Comparison of ENCODE assay signal across 21 cellular contexts in genomic region chr18:79608069-79608468, GRCh38.
"Had no signal": no experiment of that assay in that cellular context is flagged by ENCODE, and none has a peak within 500 bp of the region (broad histone marks: within the 10 kb centered on the region; RNA-seq: fewer than 3 reads in every experiment).

No MANE protein-coding gene starts in this region.

- H3K9me3 Mint-ChIP-seq: activated naive CD8-positive, alpha-beta T cell treated with anti-CD3 and anti-CD28 coated beads, Interleukin-2, amount 10 ng/mL, durations not matched to agents 7 days and 5 days; neural crest cell; stimulated activated naive B cell treated with anti-CD40 and anti-IgM and Interleukin-4, amounts not matched to agents 10 μg/mL and 1 μg/mL and 100 μg/mL, for 72 hours had no signal

- H3K27ac ChIP-seq: breast epithelium, colonic mucosa, esophagus muscularis mucosa, prostate gland, transverse colon, uterus had no signal

- H3K4me3 Mint-ChIP-seq: activated naive CD8-positive, alpha-beta T cell treated with anti-CD3 and anti-CD28 coated beads, Interleukin-2, amount 10 ng/mL, durations not matched to agents 7 days and 5 days; neural crest cell; stimulated activated naive B cell treated with anti-CD40 and anti-IgM and Interleukin-4, amounts not matched to agents 10 μg/mL and 1 μg/mL and 100 μg/mL, for 72 hours had no signal

- H3K4me1 Mint-ChIP-seq: activated naive CD8-positive, alpha-beta T cell treated with anti-CD3 and anti-CD28 coated beads, Interleukin-2, amount 10 ng/mL, durations not matched to agents 7 days and 5 days; neural crest cell; stimulated activated naive B cell treated with anti-CD40 and anti-IgM and Interleukin-4, amounts not matched to agents 10 μg/mL and 1 μg/mL and 100 μg/mL, for 72 hours had no signal

- H3K36me3 ChIP-seq: breast epithelium, colonic mucosa, esophagus muscularis mucosa, prostate gland, transverse colon, uterus had no signal

- H3K36me3 Mint-ChIP-seq: activated naive CD8-positive, alpha-beta T cell treated with anti-CD3 and anti-CD28 coated beads, Interleukin-2, amount 10 ng/mL, durations not matched to agents 7 days and 5 days; stimulated activated naive B cell treated with anti-CD40 and anti-IgM and Interleukin-4, amounts not matched to agents 10 μg/mL and 1 μg/mL and 100 μg/mL, for 72 hours had no signal

- H3K27me3 Mint-ChIP-seq: activated naive CD8-positive, alpha-beta T cell treated with anti-CD3 and anti-CD28 coated beads, Interleukin-2, amount 10 ng/mL, durations not matched to agents 7 days and 5 days had no signal

- H3K4me1 ChIP-seq: breast epithelium, colonic mucosa, prostate gland, transverse colon, uterus had no signal

- H3K9me3 ChIP-seq: breast epithelium, colonic mucosa, esophagus muscularis mucosa, prostate gland, transverse colon, uterus had no signal

- H3K4me3 ChIP-seq: breast epithelium, colonic mucosa, esophagus muscularis mucosa, lung, prostate gland, transverse colon, uterus had no signal

- H3K27ac Mint-ChIP-seq: activated naive CD8-positive, alpha-beta T cell treated with anti-CD3 and anti-CD28 coated beads, Interleukin-2, amount 10 ng/mL, durations not matched to agents 7 days and 5 days; stimulated activated naive B cell treated with anti-CD40 and anti-IgM and Interleukin-4, amounts not matched to agents 10 μg/mL and 1 μg/mL and 100 μg/mL, for 72 hours had no signal

- DNase-seq: activated CD4-positive, alpha-beta T cell treated with anti-CD3 and anti-CD28 coated beads for 1 hour; activated naive CD4-positive, alpha-beta T cell treated with Interleukin-2 at 50 U/mL for 16 hours; activated naive CD8-positive, alpha-beta T cell treated with anti-CD3 and anti-CD28 coated beads, Interleukin-2, amount 10 ng/mL, durations not matched to agents 7 days and 5 days; activated T-cell treated with anti-CD3 and anti-CD28 coated beads, Interleukin-2, amount 50 U/mL, for 1 hour; amniotic stem cell; colonic mucosa; islet precursor cell; small intestine; stimulated activated CD4-positive, alpha-beta T cell treated with anti-CD3 and anti-CD28 coated beads, Interleukin-15, amount 100 ng/mL, for 24 hours; stimulated activated CD8-positive, alpha-beta memory T cell treated with anti-CD3 and anti-CD28 coated beads, Interleukin-4, amount 100 ng/mL, for 48 hours; stimulated activated naive B cell treated with anti-CD40 and anti-IgM and Interleukin-4, amounts not matched to agents 10 μg/mL and 1 μg/mL and 100 μg/mL, for 72 hours; T-helper 1 cell; T-helper 9 cell; transverse colon had no signal

- H3K27me3 ChIP-seq: colonic mucosa, transverse colon, uterus had no signal

- ATAC-seq: left colon; stimulated activated naive B cell treated with anti-CD40 and anti-IgM and Interleukin-4, amounts not matched to agents 10 μg/mL and 1 μg/mL and 100 μg/mL, for 72 hours had no signal
